ENCODE assay signal across 1 cellular context in the genomic region with DNA sequence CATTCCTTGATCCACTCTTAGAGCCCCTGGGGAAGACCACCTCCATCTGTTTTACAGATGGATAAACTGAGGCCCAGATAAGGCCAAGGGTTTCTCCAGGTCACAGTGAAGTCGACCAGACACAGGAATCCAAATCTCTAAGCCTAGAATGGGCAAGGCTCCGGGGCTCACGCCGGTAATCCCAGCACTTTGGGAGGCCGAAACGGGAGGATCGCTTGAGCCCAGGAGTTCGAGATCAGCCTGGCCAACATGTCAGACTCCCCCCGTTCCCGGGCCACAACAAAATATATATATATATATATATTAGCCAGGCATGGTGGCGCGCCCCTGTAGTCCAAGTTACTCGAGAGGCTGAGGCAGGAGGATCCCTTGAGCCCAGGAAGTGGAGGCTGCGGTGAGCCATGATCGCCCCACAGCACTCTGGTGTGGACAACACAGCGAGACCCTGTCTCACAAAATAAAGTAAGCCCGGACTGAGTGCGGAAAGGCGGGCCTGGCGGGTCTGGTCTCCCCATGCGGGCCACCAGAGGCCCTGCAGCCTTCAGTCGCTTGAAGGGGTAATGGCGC.
TF ChIP-seq lines count a peak whose summit lies in the region.

No MANE protein-coding gene starts in this region.

TF ChIP-seq in SK-N-SH treated with all-trans-retinoic acid at 6 μM for 48 hours, 23 proteins besides CTCF, POLR2A, EP300 and RAD21 (continued from another document):
- TF ChIP-seq, protein P1, sequence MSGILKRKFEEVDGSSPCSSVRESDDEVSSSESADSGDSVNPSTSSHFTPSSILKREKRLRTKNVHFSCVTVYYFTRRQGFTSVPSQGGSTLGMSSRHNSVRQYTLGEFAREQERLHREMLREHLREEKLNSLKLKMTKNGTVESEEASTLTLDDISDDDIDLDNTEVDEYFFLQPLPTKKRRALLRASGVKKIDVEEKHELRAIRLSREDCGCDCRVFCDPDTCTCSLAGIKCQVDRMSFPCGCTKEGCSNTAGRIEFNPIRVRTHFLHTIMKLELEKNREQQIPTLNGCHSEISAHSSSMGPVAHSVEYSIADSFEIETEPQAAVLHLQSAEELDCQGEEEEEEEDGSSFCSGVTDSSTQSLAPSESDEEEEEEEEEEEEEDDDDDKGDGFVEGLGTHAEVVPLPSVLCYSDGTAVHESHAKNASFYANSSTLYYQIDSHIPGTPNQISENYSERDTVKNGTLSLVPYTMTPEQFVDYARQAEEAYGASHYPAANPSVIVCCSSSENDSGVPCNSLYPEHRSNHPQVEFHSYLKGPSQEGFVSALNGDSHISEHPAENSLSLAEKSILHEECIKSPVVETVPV (CRISPR knock-in tag; IDR thresholded peaks at IDR 0.05): 0 out of 2 replicates have a peak, but pooled peaks have one; percentile 34
- TF ChIP-seq OSR1 (CRISPR knock-in tag; IDR thresholded peaks at IDR 0.05) (no peak), ARNTL (CRISPR knock-in tag; IDR thresholded peaks at IDR 0.05; ENCODE audit: borderline replicate concordance, low read depth) (no peak), ZC3H10 (CRISPR knock-in tag; IDR thresholded peaks at IDR 0.05) (no peak), ESRRG (CRISPR knock-in tag; IDR thresholded peaks at IDR 0.05) (no peak), SNAI2 (CRISPR knock-in tag; IDR thresholded peaks at IDR 0.05) (no peak)
- TF ChIP-seq, protein P2, sequence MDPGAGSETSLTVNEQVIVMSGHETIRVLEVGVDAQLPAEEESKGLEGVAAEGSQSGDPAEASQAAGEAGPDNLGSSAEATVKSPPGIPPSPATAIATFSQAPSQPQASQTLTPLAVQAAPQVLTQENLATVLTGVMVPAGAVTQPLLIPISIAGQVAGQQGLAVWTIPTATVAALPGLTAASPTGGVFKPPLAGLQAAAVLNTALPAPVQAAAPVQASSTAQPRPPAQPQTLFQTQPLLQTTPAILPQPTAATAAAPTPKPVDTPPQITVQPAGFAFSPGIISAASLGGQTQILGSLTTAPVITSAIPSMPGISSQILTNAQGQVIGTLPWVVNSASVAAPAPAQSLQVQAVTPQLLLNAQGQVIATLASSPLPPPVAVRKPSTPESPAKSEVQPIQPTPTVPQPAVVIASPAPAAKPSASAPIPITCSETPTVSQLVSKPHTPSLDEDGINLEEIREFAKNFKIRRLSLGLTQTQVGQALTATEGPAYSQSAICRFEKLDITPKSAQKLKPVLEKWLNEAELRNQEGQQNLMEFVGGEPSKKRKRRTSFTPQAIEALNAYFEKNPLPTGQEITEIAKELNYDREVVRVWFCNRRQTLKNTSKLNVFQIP (CRISPR knock-in tag; IDR thresholded peaks at IDR 0.05; ENCODE audit: borderline replicate concordance, low read depth): no peak
- TF ChIP-seq, protein P3, sequence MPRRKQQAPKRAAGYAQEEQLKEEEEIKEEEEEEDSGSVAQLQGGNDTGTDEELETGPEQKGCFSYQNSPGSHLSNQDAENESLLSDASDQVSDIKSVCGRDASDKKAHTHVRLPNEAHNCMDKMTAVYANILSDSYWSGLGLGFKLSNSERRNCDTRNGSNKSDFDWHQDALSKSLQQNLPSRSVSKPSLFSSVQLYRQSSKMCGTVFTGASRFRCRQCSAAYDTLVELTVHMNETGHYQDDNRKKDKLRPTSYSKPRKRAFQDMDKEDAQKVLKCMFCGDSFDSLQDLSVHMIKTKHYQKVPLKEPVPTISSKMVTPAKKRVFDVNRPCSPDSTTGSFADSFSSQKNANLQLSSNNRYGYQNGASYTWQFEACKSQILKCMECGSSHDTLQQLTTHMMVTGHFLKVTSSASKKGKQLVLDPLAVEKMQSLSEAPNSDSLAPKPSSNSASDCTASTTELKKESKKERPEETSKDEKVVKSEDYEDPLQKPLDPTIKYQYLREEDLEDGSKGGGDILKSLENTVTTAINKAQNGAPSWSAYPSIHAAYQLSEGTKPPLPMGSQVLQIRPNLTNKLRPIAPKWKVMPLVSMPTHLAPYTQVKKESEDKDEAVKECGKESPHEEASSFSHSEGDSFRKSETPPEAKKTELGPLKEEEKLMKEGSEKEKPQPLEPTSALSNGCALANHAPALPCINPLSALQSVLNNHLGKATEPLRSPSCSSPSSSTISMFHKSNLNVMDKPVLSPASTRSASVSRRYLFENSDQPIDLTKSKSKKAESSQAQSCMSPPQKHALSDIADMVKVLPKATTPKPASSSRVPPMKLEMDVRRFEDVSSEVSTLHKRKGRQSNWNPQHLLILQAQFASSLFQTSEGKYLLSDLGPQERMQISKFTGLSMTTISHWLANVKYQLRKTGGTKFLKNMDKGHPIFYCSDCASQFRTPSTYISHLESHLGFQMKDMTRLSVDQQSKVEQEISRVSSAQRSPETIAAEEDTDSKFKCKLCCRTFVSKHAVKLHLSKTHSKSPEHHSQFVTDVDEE (CRISPR knock-in tag; IDR thresholded peaks at IDR 0.05): peak; percentile 69; the same call in 1 of the 2 replicates
- TF ChIP-seq, protein P4, sequence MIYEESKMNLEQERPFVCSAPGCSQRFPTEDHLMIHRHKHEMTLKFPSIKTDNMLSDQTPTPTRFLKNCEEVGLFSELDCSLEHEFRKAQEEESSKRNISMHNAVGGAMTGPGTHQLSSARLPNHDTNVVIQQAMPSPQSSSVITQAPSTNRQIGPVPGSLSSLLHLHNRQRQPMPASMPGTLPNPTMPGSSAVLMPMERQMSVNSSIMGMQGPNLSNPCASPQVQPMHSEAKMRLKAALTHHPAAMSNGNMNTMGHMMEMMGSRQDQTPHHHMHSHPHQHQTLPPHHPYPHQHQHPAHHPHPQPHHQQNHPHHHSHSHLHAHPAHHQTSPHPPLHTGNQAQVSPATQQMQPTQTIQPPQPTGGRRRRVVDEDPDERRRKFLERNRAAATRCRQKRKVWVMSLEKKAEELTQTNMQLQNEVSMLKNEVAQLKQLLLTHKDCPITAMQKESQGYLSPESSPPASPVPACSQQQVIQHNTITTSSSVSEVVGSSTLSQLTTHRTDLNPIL (CRISPR knock-in tag; IDR thresholded peaks at IDR 0.05; ENCODE audit: low read depth): no peak
